In the genomic region with DNA sequence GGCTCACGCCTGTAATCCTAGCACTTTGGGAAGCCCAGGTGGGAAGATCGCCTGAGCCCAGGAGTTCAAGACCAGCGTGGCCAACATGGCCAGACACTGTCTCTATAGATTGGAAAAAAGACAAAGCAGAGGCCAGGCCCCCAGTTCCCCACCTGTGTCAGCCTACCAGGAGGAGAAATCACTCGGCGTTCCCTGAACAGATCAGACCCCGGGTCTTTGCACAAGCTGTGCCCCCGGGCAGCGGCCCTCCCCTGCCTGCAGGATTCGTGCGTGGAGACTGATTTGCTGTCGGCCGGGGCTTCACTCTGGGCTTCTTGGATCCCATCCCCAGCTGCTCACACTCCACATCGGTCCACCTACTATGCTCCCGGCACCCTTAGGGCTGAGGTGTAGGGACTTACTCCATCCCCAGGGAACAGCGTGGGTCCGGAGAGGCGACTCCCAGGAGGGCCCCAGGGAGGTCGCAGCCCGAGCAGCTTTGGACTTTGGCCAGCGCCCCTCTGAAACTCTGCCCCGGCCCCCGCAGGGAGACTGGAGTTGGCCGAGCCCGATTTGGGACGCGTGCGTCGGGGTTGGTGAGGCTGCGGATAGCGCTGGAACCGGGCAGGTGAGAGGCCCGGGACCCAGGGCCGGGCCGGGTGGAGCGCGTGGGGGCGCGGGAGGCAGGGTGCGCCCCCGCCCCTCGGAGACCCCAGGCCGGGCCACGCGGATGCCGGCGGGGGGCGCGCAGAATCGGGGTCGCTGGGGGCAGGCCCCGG, we compare ENCODE assay signal across 10 cellular contexts. TPM values are rescaled to one million over a fixed set of nuclear protein-coding genes. Genes with fewer than 3 reads are reported as not detected.
DNase-seq lines count a peak whose midpoint lies in the region; ATAC-seq and TF ChIP-seq lines count a peak whose summit lies in the region.
"Had no signal": no experiment of that assay in that cellular context is flagged by ENCODE, and none has a peak within 500 bp of the region (broad histone marks: within the 10 kb centered on the region; RNA-seq: fewer than 3 reads in every experiment).

No MANE protein-coding gene starts in this region.

- no peak for TF ChIP-seq CTCF in progenitor cell of endocrine pancreas (IDR thresholded peaks at IDR 0.05; ENCODE audit: unreplicated experiment)

- POLR2A ChIA-PET in activated CD4-positive, alpha-beta T cell treated with anti-CD3 and anti-CD28 coated beads for 36 hours (lab: Charles Lee): no interaction called here

- CTCF ChIA-PET in activated CD4-positive, alpha-beta T cell treated with anti-CD3 and anti-CD28 coated beads for 36 hours (lab: Charles Lee): interaction anchor here (0.7 kb wide), 1 partner anchor 74 kb away, joined by 3 read pairs; no protein-coding TSS in a partner anchor

- H3K36me3 Mint-ChIP-seq in activated CD4-positive, alpha-beta T cell treated with anti-CD3 and anti-CD28 coated beads for 36 hours (ENCODE audit: low read depth): peaks cover 4% of the 10 kb centered on the region
- H3K36me3 Mint-ChIP-seq in progenitor cell of endocrine pancreas (ENCODE audit: insufficient read depth): no peaks in the 10 kb centered on the region

- H3K27me3 Mint-ChIP-seq in activated CD4-positive, alpha-beta T cell treated with anti-CD3 and anti-CD28 coated beads for 36 hours: peaks cover 17% of the 10 kb centered on the region
- H3K27me3 Mint-ChIP-seq in progenitor cell of endocrine pancreas: peaks cover 2% of the 10 kb centered on the region

- H3K4me3 ChIP-seq in ectodermal cell (ENCODE audit: insufficient read depth, low read depth, low read length): peak overlapping the region; percentile 35
- H3K4me3 ChIP-seq: gastrocnemius medialis had no signal

- intact Hi-C loops in activated CD4-positive, alpha-beta T cell treated with anti-CD3 and anti-CD28 coated beads for 36 hours (cut with DNase I, micrococcal nuclease): no loop called here

- peak overlapping the region; percentile 18 for H3K4me3 Mint-ChIP-seq in activated CD4-positive, alpha-beta T cell treated with anti-CD3 and anti-CD28 coated beads for 36 hours
- peak overlapping the region; percentile 73 for H3K4me3 Mint-ChIP-seq in progenitor cell of endocrine pancreas (ENCODE audit: low read depth)

- no peak for ATAC-seq in activated CD4-positive, alpha-beta T cell treated with anti-CD3 and anti-CD28 coated beads for 36 hours
- ATAC-seq: activated CD4-positive, CD25-positive, alpha-beta regulatory T cell treated with anti-CD3 and anti-CD28 coated beads, Interleukin-2, amount 50 U/mL, for 24 hours; gastrocnemius medialis had no signal

- H3K4me1 Mint-ChIP-seq in activated CD4-positive, alpha-beta T cell treated with anti-CD3 and anti-CD28 coated beads for 36 hours: peaks cover 2% of the 10 kb centered on the region
- peaks cover 10% of the 10 kb centered on the region for H3K4me1 Mint-ChIP-seq in progenitor cell of endocrine pancreas (ENCODE audit: low read depth)

- peaks cover 31% of the 10 kb centered on the region for H3K27me3 ChIP-seq in ectodermal cell (ENCODE audit: control insufficient read depth, insufficient read depth, low read length, poor library complexity, severe bottlenecking)

- H3K9me3 Mint-ChIP-seq in activated CD4-positive, alpha-beta T cell treated with anti-CD3 and anti-CD28 coated beads for 36 hours (ENCODE audit: low read depth): no peaks in the 10 kb centered on the region
- H3K9me3 Mint-ChIP-seq in progenitor cell of endocrine pancreas (ENCODE audit: low read depth): no peaks in the 10 kb centered on the region

- H3K27ac ChIP-seq in ectodermal cell (ENCODE audit: insufficient read depth, low read depth, low read length, poor library complexity, severe bottlenecking): no peak overlapping the region
- H3K27ac ChIP-seq: gastrocnemius medialis had no signal

- H3K9me3 ChIP-seq in ectodermal cell (ENCODE audit: control insufficient read depth, low read length): no peaks in the 10 kb centered on the region
- H3K9me3 ChIP-seq: gastrocnemius medialis had no signal

- H3K4me1 ChIP-seq in ectodermal cell (ENCODE audit: control insufficient read depth, insufficient read depth, low read length): peaks cover 14% of the 10 kb centered on the region

- DNase-seq in activated CD4-positive, alpha-beta T cell treated with anti-CD3 and anti-CD28 coated beads for 36 hours: no peak
- DNase-seq in activated CD4-positive, alpha-beta T cell treated with anti-CD3 and anti-CD28 coated beads, Interleukin-2, amount 50 U/mL, for 4 hours: no peak
- DNase-seq in progenitor cell of endocrine pancreas (ENCODE audit: low spot score, unreplicated experiment) (no peak), NK-92 (lab: John Stamatoyannopoulos, UW; ENCODE audit: unreplicated experiment) (no peak)
- DNase-seq in stimulated activated CD8-positive, alpha-beta memory T cell treated with anti-CD3 and anti-CD28 coated beads, Interleukin-4, amount 100 ng/mL, for 48 hours: no peak
- DNase-seq: gastrocnemius medialis, NCI-H1694, occipital lobe had no signal

- H3K36me3 ChIP-seq in ectodermal cell (ENCODE audit: control insufficient read depth, insufficient read depth, low read length): no peaks in the 10 kb centered on the region
- H3K36me3 ChIP-seq: gastrocnemius medialis had no signal

- H3K27ac Mint-ChIP-seq in activated CD4-positive, alpha-beta T cell treated with anti-CD3 and anti-CD28 coated beads for 36 hours: no peak overlapping the region
- peak overlapping the region; percentile 80 for H3K27ac Mint-ChIP-seq in progenitor cell of endocrine pancreas

- WGBS in ectodermal cell, 2 experiments: 22 to 24% methylated on average over 51 of the region's 51 CpGs

RNA-seq across cellular contexts. Expression of gene EFNA2, which starts 0.5 kb away (rescaled TPM):
- total RNA-seq in activated CD4-positive, alpha-beta T cell treated with anti-CD3 and anti-CD28 coated beads for 36 hours: not detected
- polyA plus RNA-seq in ectodermal cell (2013, experiment 1 of 4): 34.3 TPM
- polyA plus RNA-seq in ectodermal cell (2013, experiment 2 of 4): 34.7 TPM
- polyA plus RNA-seq in ectodermal cell (2013, experiment 3 of 4): 35.1 TPM
- 33.8 TPM for polyA plus RNA-seq in ectodermal cell (2013, experiment 4 of 4)
- 23.8 and 26.5 TPM in 2 replicates for total RNA-seq in progenitor cell of endocrine pancreas
- total RNA-seq: gastrocnemius medialis had no signal

RNA-seq across cellular contexts. Expression of gene FAM174C, which starts 9.8 kb away (rescaled TPM):
- 10 to 100 TPM; 75.3 to 88.3 TPM for total RNA-seq in activated CD4-positive, alpha-beta T cell treated with anti-CD3 and anti-CD28 coated beads for 36 hours
- polyA plus RNA-seq in ectodermal cell (2013, experiment 1 of 4): 21.4 TPM
- 22.6 TPM for polyA plus RNA-seq in ectodermal cell (2013, experiment 2 of 4)
- polyA plus RNA-seq in ectodermal cell (2013, experiment 3 of 4): 23.2 TPM
- polyA plus RNA-seq in ectodermal cell (2013, experiment 4 of 4): 22.3 TPM
- 30.0 and 31.8 TPM in 2 replicates for total RNA-seq in progenitor cell of endocrine pancreas

RNA-seq across cellular contexts. Expression of gene CIRBP, which starts 16.0 kb away (rescaled TPM):
- 100 to 1,000 TPM; 123 to 188 TPM for total RNA-seq in activated CD4-positive, alpha-beta T cell treated with anti-CD3 and anti-CD28 coated beads for 36 hours
- 532 TPM for polyA plus RNA-seq in ectodermal cell (2013, experiment 1 of 4)
- polyA plus RNA-seq in ectodermal cell (2013, experiment 2 of 4): 509 TPM
- 334 TPM for polyA plus RNA-seq in ectodermal cell (2013, experiment 3 of 4)
- 373 TPM for polyA plus RNA-seq in ectodermal cell (2013, experiment 4 of 4)
- total RNA-seq in progenitor cell of endocrine pancreas: 462 and 465 TPM in 2 replicates

RNA-seq across cellular contexts. Expression of gene MIDN, which starts 36.8 kb away (rescaled TPM):
- 10 to 100 TPM; 46.5 to 47.9 TPM for total RNA-seq in activated CD4-positive, alpha-beta T cell treated with anti-CD3 and anti-CD28 coated beads for 36 hours
- 155 TPM for polyA plus RNA-seq in ectodermal cell (2013, experiment 1 of 4)
- polyA plus RNA-seq in ectodermal cell (2013, experiment 2 of 4): 178 TPM
- 116 TPM for polyA plus RNA-seq in ectodermal cell (2013, experiment 3 of 4)
- polyA plus RNA-seq in ectodermal cell (2013, experiment 4 of 4): 120 TPM
- 187 and 193 TPM in 2 replicates for total RNA-seq in progenitor cell of endocrine pancreas

RNA-seq across cellular contexts. Expression of gene ATP5F1D, which starts 43.6 kb away (rescaled TPM):
- total RNA-seq in activated CD4-positive, alpha-beta T cell treated with anti-CD3 and anti-CD28 coated beads for 36 hours: 100 to 1,000 TPM; 161 to 180 TPM
- 126 TPM for polyA plus RNA-seq in ectodermal cell (2013, experiment 1 of 4)
- polyA plus RNA-seq in ectodermal cell (2013, experiment 2 of 4): 105 TPM
- polyA plus RNA-seq in ectodermal cell (2013, experiment 3 of 4): 117 TPM
- polyA plus RNA-seq in ectodermal cell (2013, experiment 4 of 4): 124 TPM
- total RNA-seq in progenitor cell of endocrine pancreas: 107 and 117 TPM in 2 replicates

Comparison
In these comparisons a context has a peak if more than half of its experiments do, and no peak if none do; other contexts are left out.
1. RNA of gene EFNA2, which starts 0.5 kb away (total RNA-seq): 23.8 to 26.5 TPM in progenitor cell of endocrine pancreas; not detected in activated CD4-positive, alpha-beta T cell treated with anti-CD3 and anti-CD28 coated beads for 36 hours; every median in the first group is over 10 times any median in the second.